ENCODE assay signal across 1 cellular context in genomic region chr1:233671286-233671685, GRCh38.
TF ChIP-seq lines count a peak whose summit lies in the region.

No MANE protein-coding gene starts in this region.

TF ChIP-seq in A549, 52 proteins besides CTCF, POLR2A, EP300 and RAD21 (continued from another document):
- TF ChIP-seq HES2 (IDR thresholded peaks at IDR 0.05) (no peak), HEYL (CRISPR knock-in tag; IDR thresholded peaks at IDR 0.05) (no peak), HOXA7 (CRISPR knock-in tag; IDR thresholded peaks at IDR 0.05) (no peak), SREBF2 (IDR thresholded peaks at IDR 0.05) (no peak), FOSL2 (IDR thresholded peaks at IDR 0.05) (no peak), FOSL2 (CRISPR knock-in tag; IDR thresholded peaks at IDR 0.05) (no peak), RCOR1 (IDR thresholded peaks at IDR 0.05; ENCODE audit: low read depth, low read length) (no peak), RNF2 (IDR thresholded peaks at IDR 0.05; ENCODE audit: borderline replicate concordance, low read depth) (no peak), E2F6 (IDR thresholded peaks at IDR 0.05; ENCODE audit: borderline replicate concordance, low read depth) (no peak)
TF ChIP-seq in A549: peak in this region for 0.
